Comparison of ENCODE assay signal across 23 cellular contexts in the genomic region with DNA sequence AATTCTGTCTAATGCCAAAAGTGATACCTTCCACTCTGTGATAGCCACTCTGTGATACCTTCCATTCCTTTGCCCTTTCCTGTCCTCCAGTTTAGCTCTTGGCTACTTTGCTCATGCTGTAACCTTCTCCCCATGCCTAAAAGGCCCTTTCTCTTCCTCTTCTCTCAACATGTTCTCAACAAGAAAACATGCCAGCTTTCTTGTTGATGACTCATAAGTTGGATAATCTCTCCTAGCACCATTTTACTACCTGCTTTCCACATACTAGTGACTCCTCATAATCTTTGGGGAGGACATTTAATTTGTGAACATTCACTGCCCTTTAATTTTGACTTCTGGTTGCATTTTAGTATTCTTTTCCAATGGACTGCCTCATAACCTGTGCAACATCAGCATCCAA. TPM values are rescaled to one million over a fixed set of nuclear protein-coding genes. Genes with fewer than 3 reads are reported as not detected.
"Had no signal": no experiment of that assay in that cellular context is flagged by ENCODE, and none has a peak within 500 bp of the region (broad histone marks: within the 10 kb centered on the region; RNA-seq: fewer than 3 reads in every experiment).

No MANE protein-coding gene starts in this region.

- H3K27me3 ChIP-seq: esophagus squamous epithelium, left lung, suprapubic skin, transverse colon, uterus had no signal

- DNase-seq: activated CD4-positive, alpha-beta T cell treated with anti-CD3 and anti-CD28 coated beads, Interleukin-2, amount 10 ng/mL, durations not matched to agents 24 days and 14 days; activated CD8-positive, alpha-beta memory T cell treated with anti-CD3 and anti-CD28 coated beads, Interleukin-2, amount 50 U/mL, for 4 hours; activated CD8-positive, alpha-beta T cell treated with anti-CD3 and anti-CD28 coated beads, Interleukin-2, amount 10 ng/mL, durations not matched to agents 7 days and 5 days; activated naive CD4-positive, alpha-beta T cell treated with anti-CD3 and anti-CD28 coated beads, Interleukin-2, amount 10 ng/mL, durations not matched to agents 7 days and 5 days; activated T-cell treated with anti-CD3 and anti-CD28 coated beads, Interleukin-2, amount 50 U/mL, for 4 hours; effector CD4-positive, alpha-beta T cell; esophagus squamous epithelium; hypothalamus; kidney; left lung; right cardiac atrium; stimulated activated CD4-positive, alpha-beta T cell treated with anti-CD3 and anti-CD28 coated beads, Interleukin-2, amount 100 ng/mL, for 48 hours; T-helper 1 cell; transverse colon; uterus had no signal

- H3K9me3 ChIP-seq: esophagus squamous epithelium, left lung, prostate gland, suprapubic skin, transverse colon, uterus had no signal

- H3K27ac ChIP-seq: esophagus squamous epithelium, left lung, prostate gland, skin epidermis, suprapubic skin, transverse colon, uterus had no signal

- H3K27ac Mint-ChIP-seq: activated CD4-positive, alpha-beta T cell treated with anti-CD3 and anti-CD28 coated beads, Interleukin-2, amount 10 ng/mL, durations not matched to agents 24 days and 14 days; activated CD8-positive, alpha-beta T cell treated with anti-CD3 and anti-CD28 coated beads, Interleukin-2, amount 10 ng/mL, durations not matched to agents 7 days and 5 days; activated naive CD4-positive, alpha-beta T cell treated with anti-CD3 and anti-CD28 coated beads, Interleukin-2, amount 10 ng/mL, durations not matched to agents 7 days and 5 days; stimulated activated naive CD8-positive, alpha-beta T cell treated with anti-CD3 and anti-CD28 coated beads, Interleukin-15, Interleukin-2, amounts not matched to agents 100 ng/mL and 50 ng/mL, for 24 hours had no signal

- H3K4me1 Mint-ChIP-seq: activated CD4-positive, alpha-beta T cell treated with anti-CD3 and anti-CD28 coated beads, Interleukin-2, amount 10 ng/mL, durations not matched to agents 24 days and 14 days; activated naive CD4-positive, alpha-beta T cell treated with anti-CD3 and anti-CD28 coated beads, Interleukin-2, amount 10 ng/mL, durations not matched to agents 7 days and 5 days had no signal

- H3K4me3 ChIP-seq: esophagus squamous epithelium, left lung, prostate gland, skin epidermis, suprapubic skin, transverse colon, uterus had no signal

- H3K9me3 Mint-ChIP-seq: activated CD4-positive, alpha-beta T cell treated with anti-CD3 and anti-CD28 coated beads, Interleukin-2, amount 10 ng/mL, durations not matched to agents 24 days and 14 days; activated naive CD4-positive, alpha-beta T cell treated with anti-CD3 and anti-CD28 coated beads, Interleukin-2, amount 10 ng/mL, durations not matched to agents 7 days and 5 days had no signal

- H3K27me3 Mint-ChIP-seq: activated CD4-positive, alpha-beta T cell treated with anti-CD3 and anti-CD28 coated beads, Interleukin-2, amount 10 ng/mL, durations not matched to agents 24 days and 14 days; activated naive CD4-positive, alpha-beta T cell treated with anti-CD3 and anti-CD28 coated beads, Interleukin-2, amount 10 ng/mL, durations not matched to agents 7 days and 5 days; stimulated activated naive CD8-positive, alpha-beta T cell treated with anti-CD3 and anti-CD28 coated beads, Interleukin-15, Interleukin-2, amounts not matched to agents 100 ng/mL and 50 ng/mL, for 24 hours had no signal

- FAIRE-seq: astrocyte, kidney had no signal

- H3K4me1 ChIP-seq: esophagus squamous epithelium, left lung, prostate gland, suprapubic skin, transverse colon, uterus had no signal

- H3K4me3 Mint-ChIP-seq: activated CD4-positive, alpha-beta T cell treated with anti-CD3 and anti-CD28 coated beads, Interleukin-2, amount 10 ng/mL, durations not matched to agents 24 days and 14 days; activated CD8-positive, alpha-beta T cell treated with anti-CD3 and anti-CD28 coated beads, Interleukin-2, amount 10 ng/mL, durations not matched to agents 7 days and 5 days; activated naive CD4-positive, alpha-beta T cell treated with anti-CD3 and anti-CD28 coated beads, Interleukin-2, amount 10 ng/mL, durations not matched to agents 7 days and 5 days; activated T-cell treated with anti-CD3 and anti-CD28 coated beads, Interleukin-2, amount 50 U/mL, for 4 hours; stimulated activated naive CD8-positive, alpha-beta T cell treated with anti-CD3 and anti-CD28 coated beads, Interleukin-15, Interleukin-2, amounts not matched to agents 100 ng/mL and 50 ng/mL, for 24 hours had no signal

- ATAC-seq: activated CD8-positive, alpha-beta T cell treated with anti-CD3 and anti-CD28 coated beads, Interleukin-2, amount 10 ng/mL, durations not matched to agents 7 days and 5 days; activated T-cell treated with anti-CD3 and anti-CD28 coated beads, Interleukin-2, amount 50 U/mL, for 4 hours; left lung; right cardiac atrium had no signal

- H3K36me3 ChIP-seq: esophagus squamous epithelium, left lung, prostate gland, suprapubic skin, transverse colon, uterus had no signal

- H3K36me3 Mint-ChIP-seq: activated naive CD4-positive, alpha-beta T cell treated with anti-CD3 and anti-CD28 coated beads, Interleukin-2, amount 10 ng/mL, durations not matched to agents 7 days and 5 days had no signal

RNA-seq across cellular contexts. Expression of gene NT5C1B, which starts 55.9 kb away (rescaled TPM):
- total RNA-seq: activated CD4-positive, alpha-beta T cell treated with anti-CD3 and anti-CD28 coated beads, Interleukin-2, amount 10 ng/mL, durations not matched to agents 24 days and 14 days; activated CD8-positive, alpha-beta T cell treated with anti-CD3 and anti-CD28 coated beads, Interleukin-2, amount 10 ng/mL, durations not matched to agents 7 days and 5 days; activated T-cell treated with anti-CD3 and anti-CD28 coated beads, Interleukin-2, amount 50 U/mL, for 4 hours; astrocyte; esophagus squamous epithelium; kidney; left lung; myocyte; osteocyte; right cardiac atrium; suprapubic skin; transverse colon; uterus had no signal
- polyA plus RNA-seq: neural cell, right cardiac atrium had no signal
